In the genomic region with DNA sequence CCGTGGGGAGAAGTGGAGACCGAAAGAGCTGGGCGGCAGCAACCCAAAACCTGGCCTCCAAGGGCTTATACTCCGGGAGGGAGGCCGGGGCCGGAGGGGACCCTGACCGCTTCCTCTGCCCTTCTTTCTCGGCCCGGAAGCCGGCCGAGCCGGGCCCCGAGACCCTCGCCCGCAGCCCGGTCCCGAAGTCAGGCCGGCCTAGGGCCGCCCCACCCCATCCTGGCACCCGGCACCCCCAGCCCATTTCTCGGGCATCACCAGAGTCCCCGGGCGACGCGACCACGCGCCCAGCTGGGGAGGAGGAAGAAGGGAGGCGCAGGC, we compare ENCODE assay signal across 1 cellular context.
TF ChIP-seq lines count a peak whose summit lies in the region.

No MANE protein-coding gene starts in this region.

TF ChIP-seq in HepG2, 621 proteins besides CTCF, POLR2A, EP300 and RAD21 (continued from another document and continues in another):
- TF ChIP-seq, protein P1, sequence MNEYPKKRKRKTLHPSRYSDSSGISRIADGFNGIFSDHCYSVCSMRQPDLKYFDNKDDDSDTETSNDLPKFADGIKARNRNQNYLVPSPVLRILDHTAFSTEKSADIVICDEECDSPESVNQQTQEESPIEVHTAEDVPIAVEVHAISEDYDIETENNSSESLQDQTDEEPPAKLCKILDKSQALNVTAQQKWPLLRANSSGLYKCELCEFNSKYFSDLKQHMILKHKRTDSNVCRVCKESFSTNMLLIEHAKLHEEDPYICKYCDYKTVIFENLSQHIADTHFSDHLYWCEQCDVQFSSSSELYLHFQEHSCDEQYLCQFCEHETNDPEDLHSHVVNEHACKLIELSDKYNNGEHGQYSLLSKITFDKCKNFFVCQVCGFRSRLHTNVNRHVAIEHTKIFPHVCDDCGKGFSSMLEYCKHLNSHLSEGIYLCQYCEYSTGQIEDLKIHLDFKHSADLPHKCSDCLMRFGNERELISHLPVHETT (CRISPR knock-in tag; conservative IDR thresholded peaks at IDR 0.05) = no peak
- TF ChIP-seq, protein P2, sequence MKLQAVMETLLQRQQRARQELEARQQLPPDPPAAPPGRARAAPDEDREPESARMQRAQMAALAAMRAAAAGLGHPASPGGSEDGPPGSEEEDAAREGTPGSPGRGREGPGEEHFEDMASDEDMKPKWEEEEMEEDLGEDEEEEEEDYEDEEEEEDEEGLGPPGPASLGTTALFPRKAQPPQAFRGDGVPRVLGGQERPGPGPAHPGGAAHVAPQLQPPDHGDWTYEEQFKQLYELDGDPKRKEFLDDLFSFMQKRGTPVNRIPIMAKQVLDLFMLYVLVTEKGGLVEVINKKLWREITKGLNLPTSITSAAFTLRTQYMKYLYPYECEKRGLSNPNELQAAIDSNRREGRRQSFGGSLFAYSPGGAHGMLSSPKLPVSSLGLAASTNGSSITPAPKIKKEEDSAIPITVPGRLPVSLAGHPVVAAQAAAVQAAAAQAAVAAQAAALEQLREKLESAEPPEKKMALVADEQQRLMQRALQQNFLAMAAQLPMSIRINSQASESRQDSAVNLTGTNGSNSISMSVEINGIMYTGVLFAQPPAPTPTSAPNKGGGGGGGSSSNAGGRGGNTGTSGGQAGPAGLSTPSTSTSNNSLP (IDR thresholded peaks at IDR 0.05; ENCODE audit: low read depth, low read length) = no peak
- TF ChIP-seq REXO4 (CRISPR knock-in tag; IDR thresholded peaks at IDR 0.05; ENCODE audit: borderline replicate concordance) (no peak), DPF2 (CRISPR knock-in tag; IDR thresholded peaks at IDR 0.05; ENCODE audit: borderline replicate concordance, low read depth) (no peak), ELF1 (CRISPR knock-in tag; IDR thresholded peaks at IDR 0.05) (no peak), RAD51 (IDR thresholded peaks at IDR 0.05; ENCODE audit: borderline replicate concordance) (no peak), HNRNPL (IDR thresholded peaks at IDR 0.05; ENCODE audit: low read depth, low read length) (no peak), PRMT3 (CRISPR knock-in tag; IDR thresholded peaks at IDR 0.05; ENCODE audit: borderline replicate concordance, low read depth) (0 out of 2 replicates have a peak, but pooled peaks have one; percentile 8), NBN (conservative IDR thresholded peaks at IDR 0.05) (no peak), ZNF432 (CRISPR knock-in tag; IDR thresholded peaks at IDR 0.05; ENCODE audit: borderline replicate concordance) (no peak), ZNF264 (CRISPR knock-in tag; IDR thresholded peaks at IDR 0.05) (peak; percentile 13; the same call in 1 of the 2 replicates), ZFP36 (IDR thresholded peaks at IDR 0.05; ENCODE audit: borderline replicate concordance, low read depth, low read length, partially characterized antibody) (no peak), RFXAP (CRISPR knock-in tag; IDR thresholded peaks at IDR 0.05; ENCODE audit: borderline replicate concordance) (0 out of 2 replicates have a peak, but pooled peaks have one; percentile 23), ZNF317 (CRISPR knock-in tag; IDR thresholded peaks at IDR 0.05) (no peak), KDM2A (CRISPR knock-in tag; IDR thresholded peaks at IDR 0.05; ENCODE audit: borderline replicate concordance, low read depth) (no peak; the same call in 1 of the 2 replicates), STAG1 (CRISPR knock-in tag; IDR thresholded peaks at IDR 0.05) (no peak), THYN1 (CRISPR knock-in tag; IDR thresholded peaks at IDR 0.05; ENCODE audit: borderline replicate concordance, low read depth) (peak; percentile 95; the same call in 1 of the 2 replicates), SP2 (CRISPR knock-in tag; IDR thresholded peaks at IDR 0.05) (no peak), CC2D1A (CRISPR knock-in tag; IDR thresholded peaks at IDR 0.05) (no peak), TCF7 (IDR thresholded peaks at IDR 0.05; ENCODE audit: low read depth) (no peak), MEF2D (CRISPR knock-in tag; IDR thresholded peaks at IDR 0.05) (no peak), ZNF781 (CRISPR knock-in tag; IDR thresholded peaks at IDR 0.05; ENCODE audit: borderline replicate concordance, not compliant biosample characterization) (no peak), ZNF329 (CRISPR knock-in tag; IDR thresholded peaks at IDR 0.05; ENCODE audit: low read depth) (no peak)
- TF ChIP-seq, protein P3, sequence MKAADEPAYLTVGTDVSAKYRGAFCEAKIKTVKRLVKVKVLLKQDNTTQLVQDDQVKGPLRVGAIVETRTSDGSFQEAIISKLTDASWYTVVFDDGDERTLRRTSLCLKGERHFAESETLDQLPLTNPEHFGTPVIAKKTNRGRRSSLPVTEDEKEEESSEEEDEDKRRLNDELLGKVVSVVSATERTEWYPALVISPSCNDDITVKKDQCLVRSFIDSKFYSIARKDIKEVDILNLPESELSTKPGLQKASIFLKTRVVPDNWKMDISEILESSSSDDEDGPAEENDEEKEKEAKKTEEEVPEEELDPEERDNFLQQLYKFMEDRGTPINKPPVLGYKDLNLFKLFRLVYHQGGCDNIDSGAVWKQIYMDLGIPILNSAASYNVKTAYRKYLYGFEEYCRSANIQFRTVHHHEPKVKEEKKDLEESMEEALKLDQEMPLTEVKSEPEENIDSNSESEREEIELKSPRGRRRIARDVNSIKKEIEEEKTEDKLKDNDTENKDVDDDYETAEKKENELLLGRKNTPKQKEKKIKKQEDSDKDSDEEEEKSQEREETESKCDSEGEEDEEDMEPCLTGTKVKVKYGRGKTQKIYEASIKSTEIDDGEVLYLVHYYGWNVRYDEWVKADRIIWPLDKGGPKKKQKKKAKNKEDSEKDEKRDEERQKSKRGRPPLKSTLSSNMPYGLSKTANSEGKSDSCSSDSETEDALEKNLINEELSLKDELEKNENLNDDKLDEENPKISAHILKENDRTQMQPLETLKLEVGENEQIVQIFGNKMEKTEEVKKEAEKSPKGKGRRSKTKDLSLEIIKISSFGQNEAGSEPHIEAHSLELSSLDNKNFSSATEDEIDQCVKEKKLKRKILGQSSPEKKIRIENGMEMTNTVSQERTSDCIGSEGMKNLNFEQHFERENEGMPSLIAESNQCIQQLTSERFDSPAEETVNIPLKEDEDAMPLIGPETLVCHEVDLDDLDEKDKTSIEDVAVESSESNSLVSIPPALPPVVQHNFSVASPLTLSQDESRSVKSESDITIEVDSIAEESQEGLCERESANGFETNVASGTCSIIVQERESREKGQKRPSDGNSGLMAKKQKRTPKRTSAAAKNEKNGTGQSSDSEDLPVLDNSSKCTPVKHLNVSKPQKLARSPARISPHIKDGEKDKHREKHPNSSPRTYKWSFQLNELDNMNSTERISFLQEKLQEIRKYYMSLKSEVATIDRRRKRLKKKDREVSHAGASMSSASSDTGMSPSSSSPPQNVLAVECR (CRISPR knock-in tag; IDR thresholded peaks at IDR 0.05; ENCODE audit: borderline replicate concordance) = no peak; the same call in 1 of the 2 replicates
- TF ChIP-seq, protein P4, sequence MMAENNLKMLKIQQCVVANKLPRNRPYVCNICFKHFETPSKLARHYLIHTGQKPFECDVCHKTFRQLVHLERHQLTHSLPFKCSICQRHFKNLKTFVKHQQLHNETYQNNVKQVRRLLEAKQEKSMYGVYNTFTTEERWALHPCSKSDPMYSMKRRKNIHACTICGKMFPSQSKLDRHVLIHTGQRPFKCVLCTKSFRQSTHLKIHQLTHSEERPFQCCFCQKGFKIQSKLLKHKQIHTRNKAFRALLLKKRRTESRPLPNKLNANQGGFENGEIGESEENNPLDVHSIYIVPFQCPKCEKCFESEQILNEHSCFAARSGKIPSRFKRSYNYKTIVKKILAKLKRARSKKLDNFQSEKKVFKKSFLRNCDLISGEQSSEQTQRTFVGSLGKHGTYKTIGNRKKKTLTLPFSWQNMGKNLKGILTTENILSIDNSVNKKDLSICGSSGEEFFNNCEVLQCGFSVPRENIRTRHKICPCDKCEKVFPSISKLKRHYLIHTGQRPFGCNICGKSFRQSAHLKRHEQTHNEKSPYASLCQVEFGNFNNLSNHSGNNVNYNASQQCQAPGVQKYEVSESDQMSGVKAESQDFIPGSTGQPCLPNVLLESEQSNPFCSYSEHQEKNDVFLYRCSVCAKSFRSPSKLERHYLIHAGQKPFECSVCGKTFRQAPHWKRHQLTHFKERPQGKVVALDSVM (CRISPR knock-in tag; IDR thresholded peaks at IDR 0.05) = no peak
- TF ChIP-seq, protein P5, sequence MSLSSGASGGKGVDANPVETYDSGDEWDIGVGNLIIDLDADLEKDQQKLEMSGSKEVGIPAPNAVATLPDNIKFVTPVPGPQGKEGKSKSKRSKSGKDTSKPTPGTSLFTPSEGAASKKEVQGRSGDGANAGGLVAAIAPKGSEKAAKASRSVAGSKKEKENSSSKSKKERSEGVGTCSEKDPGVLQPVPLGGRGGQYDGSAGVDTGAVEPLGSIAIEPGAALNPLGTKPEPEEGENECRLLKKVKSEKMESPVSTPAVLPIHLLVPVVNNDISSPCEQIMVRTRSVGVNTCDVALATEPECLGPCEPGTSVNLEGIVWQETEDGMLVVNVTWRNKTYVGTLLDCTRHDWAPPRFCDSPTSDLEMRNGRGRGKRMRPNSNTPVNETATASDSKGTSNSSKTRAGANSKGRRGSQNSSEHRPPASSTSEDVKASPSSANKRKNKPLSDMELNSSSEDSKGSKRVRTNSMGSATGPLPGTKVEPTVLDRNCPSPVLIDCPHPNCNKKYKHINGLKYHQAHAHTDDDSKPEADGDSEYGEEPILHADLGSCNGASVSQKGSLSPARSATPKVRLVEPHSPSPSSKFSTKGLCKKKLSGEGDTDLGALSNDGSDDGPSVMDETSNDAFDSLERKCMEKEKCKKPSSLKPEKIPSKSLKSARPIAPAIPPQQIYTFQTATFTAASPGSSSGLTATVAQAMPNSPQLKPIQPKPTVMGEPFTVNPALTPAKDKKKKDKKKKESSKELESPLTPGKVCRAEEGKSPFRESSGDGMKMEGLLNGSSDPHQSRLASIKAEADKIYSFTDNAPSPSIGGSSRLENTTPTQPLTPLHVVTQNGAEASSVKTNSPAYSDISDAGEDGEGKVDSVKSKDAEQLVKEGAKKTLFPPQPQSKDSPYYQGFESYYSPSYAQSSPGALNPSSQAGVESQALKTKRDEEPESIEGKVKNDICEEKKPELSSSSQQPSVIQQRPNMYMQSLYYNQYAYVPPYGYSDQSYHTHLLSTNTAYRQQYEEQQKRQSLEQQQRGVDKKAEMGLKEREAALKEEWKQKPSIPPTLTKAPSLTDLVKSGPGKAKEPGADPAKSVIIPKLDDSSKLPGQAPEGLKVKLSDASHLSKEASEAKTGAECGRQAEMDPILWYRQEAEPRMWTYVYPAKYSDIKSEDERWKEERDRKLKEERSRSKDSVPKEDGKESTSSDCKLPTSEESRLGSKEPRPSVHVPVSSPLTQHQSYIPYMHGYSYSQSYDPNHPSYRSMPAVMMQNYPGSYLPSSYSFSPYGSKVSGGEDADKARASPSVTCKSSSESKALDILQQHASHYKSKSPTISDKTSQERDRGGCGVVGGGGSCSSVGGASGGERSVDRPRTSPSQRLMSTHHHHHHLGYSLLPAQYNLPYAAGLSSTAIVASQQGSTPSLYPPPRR (CRISPR knock-in tag; IDR thresholded peaks at IDR 0.05; ENCODE audit: borderline replicate concordance) = no peak
- TF ChIP-seq, protein P6, sequence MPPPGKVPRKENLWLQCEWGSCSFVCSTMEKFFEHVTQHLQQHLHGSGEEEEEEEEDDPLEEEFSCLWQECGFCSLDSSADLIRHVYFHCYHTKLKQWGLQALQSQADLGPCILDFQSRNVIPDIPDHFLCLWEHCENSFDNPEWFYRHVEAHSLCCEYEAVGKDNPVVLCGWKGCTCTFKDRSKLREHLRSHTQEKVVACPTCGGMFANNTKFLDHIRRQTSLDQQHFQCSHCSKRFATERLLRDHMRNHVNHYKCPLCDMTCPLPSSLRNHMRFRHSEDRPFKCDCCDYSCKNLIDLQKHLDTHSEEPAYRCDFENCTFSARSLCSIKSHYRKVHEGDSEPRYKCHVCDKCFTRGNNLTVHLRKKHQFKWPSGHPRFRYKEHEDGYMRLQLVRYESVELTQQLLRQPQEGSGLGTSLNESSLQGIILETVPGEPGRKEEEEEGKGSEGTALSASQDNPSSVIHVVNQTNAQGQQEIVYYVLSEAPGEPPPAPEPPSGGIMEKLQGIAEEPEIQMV (CRISPR knock-in tag; IDR thresholded peaks at IDR 0.05; ENCODE audit: low read depth) = no peak
- TF ChIP-seq, protein P7, sequence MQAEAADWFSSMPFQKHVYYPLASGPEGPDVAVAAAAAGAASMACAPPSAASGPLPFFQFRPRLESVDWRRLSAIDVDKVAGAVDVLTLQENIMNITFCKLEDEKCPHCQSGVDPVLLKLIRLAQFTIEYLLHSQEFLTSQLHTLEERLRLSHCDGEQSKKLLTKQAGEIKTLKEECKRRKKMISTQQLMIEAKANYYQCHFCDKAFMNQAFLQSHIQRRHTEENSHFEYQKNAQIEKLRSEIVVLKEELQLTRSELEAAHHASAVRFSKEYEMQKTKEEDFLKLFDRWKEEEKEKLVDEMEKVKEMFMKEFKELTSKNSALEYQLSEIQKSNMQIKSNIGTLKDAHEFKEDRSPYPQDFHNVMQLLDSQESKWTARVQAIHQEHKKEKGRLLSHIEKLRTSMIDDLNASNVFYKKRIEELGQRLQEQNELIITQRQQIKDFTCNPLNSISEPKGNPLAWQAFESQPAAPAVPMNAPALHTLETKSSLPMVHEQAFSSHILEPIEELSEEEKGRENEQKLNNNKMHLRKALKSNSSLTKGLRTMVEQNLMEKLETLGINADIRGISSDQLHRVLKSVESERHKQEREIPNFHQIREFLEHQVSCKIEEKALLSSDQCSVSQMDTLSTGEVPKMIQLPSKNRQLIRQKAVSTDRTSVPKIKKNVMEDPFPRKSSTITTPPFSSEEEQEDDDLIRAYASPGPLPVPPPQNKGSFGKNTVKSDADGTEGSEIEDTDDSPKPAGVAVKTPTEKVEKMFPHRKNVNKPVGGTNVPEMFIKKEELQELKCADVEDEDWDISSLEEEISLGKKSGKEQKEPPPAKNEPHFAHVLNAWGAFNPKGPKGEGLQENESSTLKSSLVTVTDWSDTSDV (CRISPR knock-in tag; IDR thresholded peaks at IDR 0.05) = no peak
- TF ChIP-seq, protein P8, sequence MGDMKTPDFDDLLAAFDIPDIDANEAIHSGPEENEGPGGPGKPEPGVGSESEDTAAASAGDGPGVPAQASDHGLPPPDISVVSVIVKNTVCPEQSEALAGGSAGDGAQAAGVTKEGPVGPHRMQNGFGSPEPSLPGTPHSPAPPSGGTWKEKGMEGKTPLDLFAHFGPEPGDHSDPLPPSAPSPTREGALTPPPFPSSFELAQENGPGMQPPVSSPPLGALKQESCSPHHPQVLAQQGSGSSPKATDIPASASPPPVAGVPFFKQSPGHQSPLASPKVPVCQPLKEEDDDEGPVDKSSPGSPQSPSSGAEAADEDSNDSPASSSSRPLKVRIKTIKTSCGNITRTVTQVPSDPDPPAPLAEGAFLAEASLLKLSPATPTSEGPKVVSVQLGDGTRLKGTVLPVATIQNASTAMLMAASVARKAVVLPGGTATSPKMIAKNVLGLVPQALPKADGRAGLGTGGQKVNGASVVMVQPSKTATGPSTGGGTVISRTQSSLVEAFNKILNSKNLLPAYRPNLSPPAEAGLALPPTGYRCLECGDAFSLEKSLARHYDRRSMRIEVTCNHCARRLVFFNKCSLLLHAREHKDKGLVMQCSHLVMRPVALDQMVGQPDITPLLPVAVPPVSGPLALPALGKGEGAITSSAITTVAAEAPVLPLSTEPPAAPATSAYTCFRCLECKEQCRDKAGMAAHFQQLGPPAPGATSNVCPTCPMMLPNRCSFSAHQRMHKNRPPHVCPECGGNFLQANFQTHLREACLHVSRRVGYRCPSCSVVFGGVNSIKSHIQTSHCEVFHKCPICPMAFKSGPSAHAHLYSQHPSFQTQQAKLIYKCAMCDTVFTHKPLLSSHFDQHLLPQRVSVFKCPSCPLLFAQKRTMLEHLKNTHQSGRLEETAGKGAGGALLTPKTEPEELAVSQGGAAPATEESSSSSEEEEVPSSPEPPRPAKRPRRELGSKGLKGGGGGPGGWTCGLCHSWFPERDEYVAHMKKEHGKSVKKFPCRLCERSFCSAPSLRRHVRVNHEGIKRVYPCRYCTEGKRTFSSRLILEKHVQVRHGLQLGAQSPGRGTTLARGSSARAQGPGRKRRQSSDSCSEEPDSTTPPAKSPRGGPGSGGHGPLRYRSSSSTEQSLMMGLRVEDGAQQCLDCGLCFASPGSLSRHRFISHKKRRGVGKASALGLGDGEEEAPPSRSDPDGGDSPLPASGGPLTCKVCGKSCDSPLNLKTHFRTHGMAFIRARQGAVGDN (CRISPR knock-in tag; IDR thresholded peaks at IDR 0.05) = peak; percentile 67; the same call in 1 of the 2 replicates
